8 cellular contexts compared by ENCODE assay signal in genomic region chr5:122078116-122078865, GRCh38. TPM values are rescaled to one million over a fixed set of nuclear protein-coding genes. Genes with fewer than 3 reads are reported as not detected.
A peak's percentile ranks its signal among the peaks of the same experiment; 100 is the strongest.
DNase-seq lines count a peak whose midpoint lies in the region; ATAC-seq, FAIRE-seq and TF ChIP-seq lines count a peak whose summit lies in the region.

A gene with protein sequence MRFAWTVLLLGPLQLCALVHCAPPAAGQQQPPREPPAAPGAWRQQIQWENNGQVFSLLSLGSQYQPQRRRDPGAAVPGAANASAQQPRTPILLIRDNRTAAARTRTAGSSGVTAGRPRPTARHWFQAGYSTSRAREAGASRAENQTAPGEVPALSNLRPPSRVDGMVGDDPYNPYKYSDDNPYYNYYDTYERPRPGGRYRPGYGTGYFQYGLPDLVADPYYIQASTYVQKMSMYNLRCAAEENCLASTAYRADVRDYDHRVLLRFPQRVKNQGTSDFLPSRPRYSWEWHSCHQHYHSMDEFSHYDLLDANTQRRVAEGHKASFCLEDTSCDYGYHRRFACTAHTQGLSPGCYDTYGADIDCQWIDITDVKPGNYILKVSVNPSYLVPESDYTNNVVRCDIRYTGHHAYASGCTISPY (minus strand): TSS chr5:122078259. CDS start chr5:122077985, 274 bp downstream.

- peak within 1 kb of the TSS in 1 of 2 donors; percentile 5 for H3K27ac ChIP-seq in kidney (ENCODE audit: low read depth in 2 of 2, low read length in 2 of 2)

- intact Hi-C loops in kidney (cut with DNase I) = loop anchor here (10.0 kb wide), 1 partner anchor 113 kb away; the partner anchor contains the start of gene SRFBP1

- peaks cover 11% of the 10 kb centered on the region for H3K4me1 Mint-ChIP-seq in activated naive CD4-positive, alpha-beta T cell treated with anti-CD3 and anti-CD28 coated beads, Interleukin-2, amount 50 U/mL, for 24 hours
- peaks cover 21% of the 10 kb centered on the region for H3K4me1 Mint-ChIP-seq in stimulated activated memory B cell treated with anti-CD40 and anti-IgM and Interleukin-4, amounts not matched to agents 10 μg/mL and 1 μg/mL and 100 μg/mL, for 72 hours

- TF ChIP-seq CTCF in kidney (IDR thresholded peaks at IDR 0.05; ENCODE audit: borderline replicate concordance, extremely low read depth, insufficient read depth) = no peak

- H3K4me3 Mint-ChIP-seq in activated naive CD4-positive, alpha-beta T cell treated with anti-CD3 and anti-CD28 coated beads, Interleukin-2, amount 50 U/mL, for 24 hours = peak within 1 kb of the TSS; percentile 79
- peak within 1 kb of the TSS; percentile 69 for H3K4me3 Mint-ChIP-seq in stimulated activated memory B cell treated with anti-CD40 and anti-IgM and Interleukin-4, amounts not matched to agents 10 μg/mL and 1 μg/mL and 100 μg/mL, for 72 hours

- FAIRE-seq in kidney (lab: Jason Lieb, UNC) = no peak

- peak within 1 kb of the TSS in 1 of 2 donors; percentile 43 for H3K9ac ChIP-seq in kidney (ENCODE audit: low read length in 2 of 2)

- H3K4me1 ChIP-seq in kidney (ENCODE audit: control insufficient read depth in 1 of 2, insufficient read depth in 1 of 2, low read depth in 1 of 2, low read length in 2 of 2) = peaks cover 0 to 7% of the 10 kb centered on the region in 2 donors

- no peak for ATAC-seq in stimulated activated memory B cell treated with anti-CD40 and anti-IgM and Interleukin-4, amounts not matched to agents 10 μg/mL and 1 μg/mL and 100 μg/mL, for 72 hours
- ATAC-seq in GM19035 (IDR thresholded peaks at IDR 0.05; ENCODE audit: unreplicated experiment) = no peak

- peaks cover 50% of the 10 kb centered on the region for H3K27me3 Mint-ChIP-seq in activated naive CD4-positive, alpha-beta T cell treated with anti-CD3 and anti-CD28 coated beads, Interleukin-2, amount 50 U/mL, for 24 hours
- peaks cover 50% of the 10 kb centered on the region for H3K27me3 Mint-ChIP-seq in stimulated activated memory B cell treated with anti-CD40 and anti-IgM and Interleukin-4, amounts not matched to agents 10 μg/mL and 1 μg/mL and 100 μg/mL, for 72 hours

- no peaks in the 10 kb centered on the region for H3K9me3 Mint-ChIP-seq in activated naive CD4-positive, alpha-beta T cell treated with anti-CD3 and anti-CD28 coated beads, Interleukin-2, amount 50 U/mL, for 24 hours
- H3K9me3 Mint-ChIP-seq in stimulated activated memory B cell treated with anti-CD40 and anti-IgM and Interleukin-4, amounts not matched to agents 10 μg/mL and 1 μg/mL and 100 μg/mL, for 72 hours = no peaks in the 10 kb centered on the region

- peak within 1 kb of the TSS; percentile 71 for H3K4me3 ChIP-seq in kidney (ENCODE audit: low read length in 2 of 2)

- peak within 1 kb of the TSS; percentile 86 for H3K27ac Mint-ChIP-seq in activated naive CD4-positive, alpha-beta T cell treated with anti-CD3 and anti-CD28 coated beads, Interleukin-2, amount 50 U/mL, for 24 hours
- no peak within 1 kb of the TSS for H3K27ac Mint-ChIP-seq in stimulated activated memory B cell treated with anti-CD40 and anti-IgM and Interleukin-4, amounts not matched to agents 10 μg/mL and 1 μg/mL and 100 μg/mL, for 72 hours

- H3K9me3 ChIP-seq in kidney (ENCODE audit: control insufficient read depth in 1 of 2, low read length in 2 of 2) = no peaks in the 10 kb centered on the region

- no peaks in the 10 kb centered on the region for H3K36me3 Mint-ChIP-seq in activated naive CD4-positive, alpha-beta T cell treated with anti-CD3 and anti-CD28 coated beads, Interleukin-2, amount 50 U/mL, for 24 hours
- H3K36me3 Mint-ChIP-seq in stimulated activated memory B cell treated with anti-CD40 and anti-IgM and Interleukin-4, amounts not matched to agents 10 μg/mL and 1 μg/mL and 100 μg/mL, for 72 hours = no peaks in the 10 kb centered on the region

- no peaks in the 10 kb centered on the region for H3K36me3 ChIP-seq in kidney (ENCODE audit: control insufficient read depth in 1 of 2, insufficient read depth in 2 of 2, low read length in 2 of 2)

- no peak for DNase-seq in activated naive CD4-positive, alpha-beta T cell (lab: John Stamatoyannopoulos, UW)
- peak; percentile 74 for DNase-seq in NCI-H748 (lab: John Stamatoyannopoulos, UW; ENCODE audit: unreplicated experiment)
- DNase-seq in cerebellar cortex (ENCODE audit: low spot score) = peak; percentile 7
- peak; percentile 88 for DNase-seq in kidney
- no peak for DNase-seq in NCI-H187 (lab: John Stamatoyannopoulos, UW)

RNA-seq across cellular contexts. Expression of the gene that starts here (rescaled TPM):
- total RNA-seq in kidney = 9.2 TPM
- polyA plus RNA-seq in kidney (ENCODE audit: insufficient read depth, low read depth, low replicate concordance) = 3.4 TPM

Comparison
In these comparisons a context has a peak if more than half of its experiments do, and no peak if none do; other contexts are left out.
1. DNase-seq: peak in NCI-H748 (single experiment), cerebellar cortex (single experiment) and kidney (single experiment); none in activated naive CD4-positive, alpha-beta T cell (0 of 4) and NCI-H187 (0 of 2).